In genomic region chr15:95842576-95842975, GRCh38 we compare ENCODE assay signal across 32 cellular contexts.
A peak's percentile ranks its signal among the peaks of the same experiment; 100 is the strongest.
DNase-seq lines count a peak whose midpoint lies in the region; ATAC-seq and TF ChIP-seq lines count a peak whose summit lies in the region.
"Had no signal": no experiment of that assay in that cellular context is flagged by ENCODE, and none has a peak within 500 bp of the region (broad histone marks: within the 10 kb centered on the region; RNA-seq: fewer than 3 reads in every experiment).

No MANE protein-coding gene starts in this region.

- peaks cover 53% of the 10 kb centered on the region for H3K4me1 Mint-ChIP-seq in HFFc6 (ENCODE audit: low read depth)
- peaks cover 51% of the 10 kb centered on the region for H3K4me1 Mint-ChIP-seq in chondrocyte (ENCODE audit: low read depth)

- no peaks in the 10 kb centered on the region for H3K9me3 Mint-ChIP-seq in HFFc6
- H3K9me3 Mint-ChIP-seq in chondrocyte (ENCODE audit: low read depth), result peaks cover 7% of the 10 kb centered on the region
- H3K9me3 Mint-ChIP-seq: activated naive CD8-positive, alpha-beta T cell treated with anti-CD3 and anti-CD28 coated beads, Interleukin-2, amount 50 U/mL, for 24 hours; central memory CD8-positive, alpha-beta T cell; dendritic cell treated with granulocyte-macrophage colony-stimulating factor and Interleukin-4, amounts not matched to agents 40 ng/mL and 50 ng/mL, for 4 days; naive thymus-derived CD8-positive, alpha-beta T cell; T-cell; WTC11 had no signal

- peak overlapping the region; percentile 57 for H3K4me2 ChIP-seq in BLaER1
- H3K4me2 ChIP-seq: smooth muscle cell had no signal

- H4K20me1 ChIP-seq in BLaER1, result peaks cover 39% of the 10 kb centered on the region; the same call in 1 of the 2 replicates

- H3K9ac ChIP-seq in BLaER1, result no peak overlapping the region
- H3K9ac ChIP-seq: parathyroid adenoma had no signal

- peaks cover 76% of the 10 kb centered on the region for H3K27me3 ChIP-seq in BLaER1

- peaks cover 17% of the 10 kb centered on the region for H3K4me1 ChIP-seq in BLaER1
- H3K4me1 ChIP-seq: lower lobe of right lung, parathyroid adenoma had no signal

- no peak for DNase-seq in HFFc6
- DNase-seq in chondrocyte (ENCODE audit: low spot score), result no peak
- no peak for DNase-seq in sciatic nerve (ENCODE audit: low spot score)
- no peak for DNase-seq in NCI-H82 (lab: John Stamatoyannopoulos, UW)
- no peak for DNase-seq in occipital lobe (lab: John Stamatoyannopoulos, UW)
- DNase-seq: activated CD8-positive, alpha-beta memory T cell treated with anti-CD3 and anti-CD28 coated beads, Interleukin-2, amount 10 ng/mL, durations not matched to agents 7 days and 5 days; activated gamma-delta T cell treated with Interleukin-2 at 50 U/mL for 16 hours; activated naive CD8-positive, alpha-beta T cell treated with anti-CD3 and anti-CD28 coated beads, Interleukin-2, amount 50 U/mL, for 24 hours; activated T-cell treated with anti-CD3 and anti-CD28 coated beads, Interleukin-2, amount 50 U/mL, for 48 hours; COR-L47; H7; Kasumi-1; lower lobe of right lung; naive thymus-derived CD8-positive, alpha-beta T cell; NCI-H146; NCI-H2107; NCI-H345; NCI-H69; retina; SHP77 treated with DMSO at 0.1 percent for 48 hours; stimulated activated naive CD8-positive, alpha-beta T cell treated with anti-CD3 and anti-CD28 coated beads, Interleukin-15, Interleukin-2, amounts not matched to agents 100 U/mL and 50 U/mL, for 24 hours; T-cell had no signal

- no peaks in the 10 kb centered on the region for H3K36me3 Mint-ChIP-seq in HFFc6 (ENCODE audit: low read depth)
- H3K36me3 Mint-ChIP-seq in chondrocyte (ENCODE audit: low read depth), result peaks cover 3% of the 10 kb centered on the region
- H3K36me3 Mint-ChIP-seq: T-cell, WTC11 had no signal

- H3K27me3 Mint-ChIP-seq in HFFc6 (ENCODE audit: insufficient read depth) (no peaks in the 10 kb centered on the region; the same call in 1 of the 2 replicates), chondrocyte (ENCODE audit: low read depth) (no peaks in the 10 kb centered on the region)
- H3K27me3 Mint-ChIP-seq: activated CD8-positive, alpha-beta memory T cell treated with anti-CD3 and anti-CD28 coated beads, Interleukin-2, amount 10 ng/mL, durations not matched to agents 7 days and 5 days; activated naive CD8-positive, alpha-beta T cell treated with anti-CD3 and anti-CD28 coated beads, Interleukin-2, amount 50 U/mL, for 24 hours; central memory CD8-positive, alpha-beta T cell; dendritic cell treated with granulocyte-macrophage colony-stimulating factor and Interleukin-4, amounts not matched to agents 40 ng/mL and 50 ng/mL, for 4 days; naive thymus-derived CD8-positive, alpha-beta T cell; T-cell had no signal

- no peaks in the 10 kb centered on the region for H3K36me3 ChIP-seq in BLaER1
- H3K36me3 ChIP-seq: lower lobe of right lung had no signal

- H3K4me3 Mint-ChIP-seq in HFFc6, result peak overlapping the region; percentile 51; the same call in 1 of the 2 replicates
- H3K4me3 Mint-ChIP-seq in chondrocyte (ENCODE audit: unreplicated experiment), result no peak overlapping the region
- H3K4me3 Mint-ChIP-seq: activated CD8-positive, alpha-beta memory T cell treated with anti-CD3 and anti-CD28 coated beads, Interleukin-2, amount 10 ng/mL, durations not matched to agents 7 days and 5 days; activated naive CD8-positive, alpha-beta T cell treated with anti-CD3 and anti-CD28 coated beads, Interleukin-2, amount 50 U/mL, for 24 hours; central memory CD8-positive, alpha-beta T cell; dendritic cell treated with granulocyte-macrophage colony-stimulating factor and Interleukin-4, amounts not matched to agents 40 ng/mL and 50 ng/mL, for 4 days; naive thymus-derived CD8-positive, alpha-beta T cell; T-cell; WTC11 had no signal

- no peak for TF ChIP-seq CTCF in HFFc6 (IDR thresholded peaks at IDR 0.05)
- TF ChIP-seq CTCF in chondrocyte (IDR thresholded peaks at IDR 0.05), result no peak

- intact Hi-C loops in sciatic nerve (cut with DNase I), result no loop called here

- H3K27ac Mint-ChIP-seq in HFFc6, result peak overlapping the region; percentile 75
- peak overlapping the region; percentile 93 for H3K27ac Mint-ChIP-seq in chondrocyte (ENCODE audit: unreplicated experiment)
- H3K27ac Mint-ChIP-seq: activated CD8-positive, alpha-beta memory T cell treated with anti-CD3 and anti-CD28 coated beads, Interleukin-2, amount 10 ng/mL, durations not matched to agents 7 days and 5 days; activated naive CD8-positive, alpha-beta T cell treated with anti-CD3 and anti-CD28 coated beads, Interleukin-2, amount 50 U/mL, for 24 hours; dendritic cell treated with granulocyte-macrophage colony-stimulating factor and Interleukin-4, amounts not matched to agents 40 ng/mL and 50 ng/mL, for 4 days; WTC11 had no signal

- ATAC-seq in sciatic nerve (peak; percentile 3), HG02642 (IDR thresholded peaks at IDR 0.05; ENCODE audit: poor library complexity, unreplicated experiment) (no peak)
- ATAC-seq: activated CD8-positive, alpha-beta memory T cell treated with anti-CD3 and anti-CD28 coated beads, Interleukin-2, amount 10 ng/mL, durations not matched to agents 7 days and 5 days; activated naive CD8-positive, alpha-beta T cell treated with anti-CD3 and anti-CD28 coated beads, Interleukin-2, amount 50 U/mL, for 24 hours; esophagus mucosa; HepG2; lower lobe of right lung; naive thymus-derived CD8-positive, alpha-beta T cell; Panc1; stimulated activated naive CD8-positive, alpha-beta T cell treated with anti-CD3 and anti-CD28 coated beads, Interleukin-15, Interleukin-2, amounts not matched to agents 100 U/mL and 50 U/mL, for 24 hours; T-cell; WTC11 had no signal

- H3K4me3 ChIP-seq in BLaER1, result no peak overlapping the region
- H3K4me3 ChIP-seq: lower lobe of right lung, smooth muscle cell had no signal

- no peaks in the 10 kb centered on the region for H3K9me3 ChIP-seq in BLaER1
- H3K9me3 ChIP-seq: lower lobe of right lung had no signal

- H3K27ac ChIP-seq in BLaER1, result no peak overlapping the region
- H3K27ac ChIP-seq: lower lobe of right lung, parathyroid adenoma had no signal
